In the genomic region with DNA sequence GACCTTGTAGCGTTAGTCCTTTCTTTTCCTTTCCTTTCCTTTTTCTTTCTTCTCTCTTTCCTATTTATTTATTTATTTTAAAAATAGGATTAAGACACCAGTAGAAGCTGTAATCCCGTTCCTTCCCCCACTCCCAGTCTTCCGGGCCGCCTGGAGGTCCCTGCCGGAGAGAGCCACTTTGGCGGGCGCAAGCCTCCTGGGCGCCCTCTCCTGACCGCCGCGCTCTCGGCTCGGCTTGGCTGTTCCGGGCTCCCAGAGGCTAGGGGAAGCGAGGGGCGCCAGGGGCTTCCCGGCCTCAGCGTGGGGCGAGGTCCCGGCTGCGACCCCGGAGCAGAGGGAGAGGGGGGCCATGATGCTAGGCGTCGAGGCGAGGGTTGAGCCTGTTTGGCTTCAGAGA, we compare ENCODE assay signal across 9 cellular contexts. TPM values are rescaled to one million over a fixed set of nuclear protein-coding genes. Genes with fewer than 3 reads are reported as not detected.
DNase-seq lines count a peak whose midpoint lies in the region; ATAC-seq lines count a peak whose summit lies in the region.
"Had no signal": no experiment of that assay in that cellular context is flagged by ENCODE, and none has a peak within 500 bp of the region (broad histone marks: within the 10 kb centered on the region; RNA-seq: fewer than 3 reads in every experiment).

No MANE protein-coding gene starts in this region.

- H3K4me1 Mint-ChIP-seq in activated CD4-positive, alpha-beta memory T cell treated with anti-CD3 and anti-CD28 coated beads for 36 hours (ENCODE audit: low read depth): no peaks in the 10 kb centered on the region

- H3K27me3 Mint-ChIP-seq in activated CD4-positive, alpha-beta memory T cell treated with anti-CD3 and anti-CD28 coated beads for 36 hours: peaks cover 24% of the 10 kb centered on the region

- H3K9ac ChIP-seq in duodenal mucosa (ENCODE audit: low read depth in 1 of 2, low read length in 2 of 2): peak overlapping the region; percentile 8 to 51

- H3K4me3 ChIP-seq in duodenal mucosa (ENCODE audit: low read depth in 1 of 2, low read length in 2 of 2) (peak overlapping the region; percentile 30 to 36), skeletal muscle cell (ENCODE audit: low read depth, low read length) (peak overlapping the region; percentile 23)

- POLR2A ChIA-PET in activated CD4-positive, alpha-beta memory T cell treated with anti-CD3 and anti-CD28 coated beads for 36 hours (lab: Charles Lee): no interaction called here

- intact Hi-C loops in activated CD4-positive, alpha-beta memory T cell treated with anti-CD3 and anti-CD28 coated beads for 36 hours (cut with micrococcal nuclease): no loop called here

- no peaks in the 10 kb centered on the region for H3K9me3 ChIP-seq in duodenal mucosa (ENCODE audit: control insufficient read depth in 1 of 2, low read length in 2 of 2)

- H3K36me3 Mint-ChIP-seq in activated CD4-positive, alpha-beta memory T cell treated with anti-CD3 and anti-CD28 coated beads for 36 hours: no peaks in the 10 kb centered on the region

- H3K27me3 ChIP-seq in duodenal mucosa (ENCODE audit: control insufficient read depth in 1 of 2, insufficient read depth in 2 of 2, low read length in 2 of 2): peaks cover 14 to 39% of the 10 kb centered on the region in 2 donors

- DNase-seq in GM03348 (ENCODE audit: low spot score) (peak; percentile 59), iPS-NIHi7 (ENCODE audit: extremely low spot score) (peak; percentile 71), skeletal muscle cell (ENCODE audit: low read depth) (no peak), NCI-H2171 (lab: John Stamatoyannopoulos, UW) (no peak), NCI-H510A treated with DMSO at 0.1 percent for 48 hours (lab: John Stamatoyannopoulos, UW) (no peak)
- no peak for DNase-seq in activated CD4-positive, alpha-beta memory T cell treated with anti-CD3 and anti-CD28 coated beads for 36 hours
- DNase-seq: NCI-H2227 treated with DMSO at 0.1 percent for 48 hours had no signal

- no peak overlapping the region for H3K4me3 Mint-ChIP-seq in activated CD4-positive, alpha-beta memory T cell treated with anti-CD3 and anti-CD28 coated beads for 36 hours

- no peak for ATAC-seq in GM18502 (IDR thresholded peaks at IDR 0.05; ENCODE audit: poor library complexity, unreplicated experiment)

- H3K27ac Mint-ChIP-seq in activated CD4-positive, alpha-beta memory T cell treated with anti-CD3 and anti-CD28 coated beads for 36 hours: no peak overlapping the region

- peak overlapping the region; percentile 76 for H3K27ac ChIP-seq in duodenal mucosa (ENCODE audit: low read depth, low read length)

- H3K4me1 ChIP-seq in duodenal mucosa (ENCODE audit: control insufficient read depth in 1 of 2, insufficient read depth in 2 of 2, low read length in 2 of 2): no peaks in the 10 kb centered on the region

- CTCF ChIA-PET in activated CD4-positive, alpha-beta memory T cell treated with anti-CD3 and anti-CD28 coated beads for 36 hours (lab: Charles Lee): no interaction called here

- H3K9me3 Mint-ChIP-seq in activated CD4-positive, alpha-beta memory T cell treated with anti-CD3 and anti-CD28 coated beads for 36 hours: no peaks in the 10 kb centered on the region

- H3K36me3 ChIP-seq in duodenal mucosa (ENCODE audit: control insufficient read depth in 1 of 2, insufficient read depth in 2 of 2, low read length in 2 of 2): no peaks in the 10 kb centered on the region

RNA-seq across cellular contexts. Expression of gene MEIS1, which starts 10.9 kb away (rescaled TPM):
- not detected for total RNA-seq in activated CD4-positive, alpha-beta memory T cell treated with anti-CD3 and anti-CD28 coated beads for 36 hours

Comparison
In these comparisons a context has a peak if more than half of its experiments do, and no peak if none do; other contexts are left out.
1. DNase-seq: peak in GM03348 (single experiment) and iPS-NIHi7 (single experiment); none in skeletal muscle cell (single experiment), NCI-H2171 (single experiment), NCI-H510A treated with DMSO at 0.1 percent for 48 hours (single experiment) and activated CD4-positive, alpha-beta memory T cell treated with anti-CD3 and anti-CD28 coated beads for 36 hours (single experiment).